ENCODE assay signal across 10 cellular contexts in the genomic region with DNA sequence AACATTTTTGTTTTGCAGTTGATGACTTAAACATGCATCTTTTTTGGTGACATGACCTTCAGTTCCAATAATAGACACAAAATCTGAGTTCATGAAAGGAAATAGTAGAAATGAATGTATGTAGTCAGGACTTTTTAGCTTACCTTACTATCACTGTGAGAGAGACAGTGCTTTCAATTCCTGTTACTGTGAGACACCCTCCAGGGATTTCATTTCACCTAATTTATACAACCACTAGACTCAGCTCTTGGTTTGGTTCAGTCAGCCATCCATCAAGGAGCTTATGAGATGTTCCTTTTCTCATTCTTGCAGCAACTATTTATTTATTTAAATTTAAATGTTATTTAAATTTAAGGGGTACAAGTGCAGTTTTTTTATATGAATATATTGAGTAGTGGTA.
DNase-seq lines count a peak whose midpoint lies in the region; ATAC-seq and TF ChIP-seq lines count a peak whose summit lies in the region.
"Had no signal": no experiment of that assay in that cellular context is flagged by ENCODE, and none has a peak within 500 bp of the region (broad histone marks: within the 10 kb centered on the region; RNA-seq: fewer than 3 reads in every experiment).

No MANE protein-coding gene starts in this region.

- peaks cover 0 to 14% (median 2%) of the 10 kb centered on the region in 12 donors for H3K9me3 ChIP-seq in heart left ventricle

- DNase-seq in HEK293T (ENCODE audit: extremely low spot score): no peak
- no peak for DNase-seq in NOMO-1 treated with DMSO at 0.1 percent for 48 hours (lab: John Stamatoyannopoulos, UW; ENCODE audit: unreplicated experiment)
- DNase-seq in heart left ventricle: no peak
- no peak for DNase-seq in RKO (ENCODE audit: low spot score)
- DNase-seq: COR-L47, NCI-H345, nucleus accumbens had no signal

- intact Hi-C loops in heart left ventricle (cut with DNase I): no loop called here

- no peak overlapping the region for H3K4me3 ChIP-seq in heart left ventricle

- H3K36me3 ChIP-seq in heart left ventricle: peaks cover 0 to 41% (median 14%) of the 10 kb centered on the region in 9 donors

- no peak for TF ChIP-seq POLR2A in heart left ventricle (IDR thresholded peaks at IDR 0.05)

- no peaks in the 10 kb centered on the region for H3K4me1 ChIP-seq in heart left ventricle

- no peak overlapping the region for H3K27ac ChIP-seq in heart left ventricle

- CTCF ChIA-PET in HEK293T (lab: Yijun Ruan, JAX): no interaction called here

- TF ChIP-seq CTCF in heart left ventricle (IDR thresholded peaks at IDR 0.05): no peak

- ATAC-seq in GM18909 (IDR thresholded peaks at IDR 0.05; ENCODE audit: poor library complexity, unreplicated experiment) (peak; percentile 93), GM21723 (IDR thresholded peaks at IDR 0.05; ENCODE audit: unreplicated experiment) (peak; percentile 75), HG03159 (IDR thresholded peaks at IDR 0.05; ENCODE audit: unreplicated experiment) (peak; percentile 99), heart left ventricle (no peak)

- no peaks in the 10 kb centered on the region for H3K27me3 ChIP-seq in heart left ventricle

- POLR2A ChIA-PET in HEK293T (lab: Yijun Ruan, JAX): no interaction called here

TF ChIP-seq in HEK293T, 16 proteins besides CTCF, POLR2A, EP300 and RAD21:
- TF ChIP-seq SP1 (IDR thresholded peaks at IDR 0.05): no peak
- TF ChIP-seq FOXM1 (IDR thresholded peaks at IDR 0.05; ENCODE audit: borderline replicate concordance): no peak
- TF ChIP-seq, protein P1, sequence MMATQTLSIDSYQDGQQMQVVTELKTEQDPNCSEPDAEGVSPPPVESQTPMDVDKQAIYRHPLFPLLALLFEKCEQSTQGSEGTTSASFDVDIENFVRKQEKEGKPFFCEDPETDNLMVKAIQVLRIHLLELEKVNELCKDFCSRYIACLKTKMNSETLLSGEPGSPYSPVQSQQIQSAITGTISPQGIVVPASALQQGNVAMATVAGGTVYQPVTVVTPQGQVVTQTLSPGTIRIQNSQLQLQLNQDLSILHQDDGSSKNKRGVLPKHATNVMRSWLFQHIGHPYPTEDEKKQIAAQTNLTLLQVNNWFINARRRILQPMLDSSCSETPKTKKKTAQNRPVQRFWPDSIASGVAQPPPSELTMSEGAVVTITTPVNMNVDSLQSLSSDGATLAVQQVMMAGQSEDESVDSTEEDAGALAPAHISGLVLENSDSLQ (IDR thresholded peaks at IDR 0.05): no peak
- TF ChIP-seq LEF1 (IDR thresholded peaks at IDR 0.05; ENCODE audit: borderline replicate concordance): no peak
- no peak for TF ChIP-seq CTBP1 (IDR thresholded peaks at IDR 0.05; ENCODE audit: borderline replicate concordance)
- TF ChIP-seq TARDBP (IDR thresholded peaks at IDR 0.05): no peak
- TF ChIP-seq BHLHE40 (IDR thresholded peaks at IDR 0.05; ENCODE audit: borderline replicate concordance): no peak
- no peak for TF ChIP-seq ARNT (IDR thresholded peaks at IDR 0.05)
- no peak for TF ChIP-seq FOXA1 (IDR thresholded peaks at IDR 0.05)
- no peak for TF ChIP-seq FOXK2 (IDR thresholded peaks at IDR 0.05)
- no peak for TF ChIP-seq SUZ12 (IDR thresholded peaks at IDR 0.05)
- TF ChIP-seq ELF4 (IDR thresholded peaks at IDR 0.05): no peak
- TF ChIP-seq NFRKB (IDR thresholded peaks at IDR 0.05): no peak
- no peak for TF ChIP-seq ZNF384 (IDR thresholded peaks at IDR 0.05)
- no peak for TF ChIP-seq L3MBTL2 (conservative IDR thresholded peaks at IDR 0.05)
- TF ChIP-seq HDGF (IDR thresholded peaks at IDR 0.05; ENCODE audit: borderline replicate concordance): no peak

Comparison
In these comparisons a context has a peak if more than half of its experiments do, and no peak if none do; other contexts are left out.
1. ATAC-seq: peak in GM18909 (single experiment), GM21723 (single experiment) and HG03159 (single experiment); none in heart left ventricle (0 of 4).